ENCODE assay signal across 8 cellular contexts in genomic region chr3:23865595-23866396, GRCh38. TPM values are rescaled to one million over a fixed set of nuclear protein-coding genes. Genes with fewer than 3 reads are reported as not detected.
A peak's percentile ranks its signal among the peaks of the same experiment; 100 is the strongest.
DNase-seq lines count a peak whose midpoint lies in the region; ATAC-seq, FAIRE-seq and TF ChIP-seq lines count a peak whose summit lies in the region.

No MANE protein-coding gene starts in this region.

- CTCF ChIA-PET in HepG2 (lab: Yijun Ruan, JAX; ENCODE audit: low intra/inter-chr PET ratio, low total read pairs) = no interaction called here

- TF ChIP-seq CTCF in HepG2 (CRISPR knock-in tag; IDR thresholded peaks at IDR 0.05) = no peak

- in situ Hi-C loops in HepG2 (cut with HindIII; ENCODE audit: extremely low pct_ligation_motif_present, low pct_unique_long_range_greater_than_20kb) = no loop called here

- FAIRE-seq in HepG2 (lab: Jason Lieb, UNC) = no peak

- peaks cover 18% of the 10 kb centered on the region for H4K20me1 ChIP-seq in HepG2 (ENCODE audit: insufficient read depth, low read length)

- H3K79me2 ChIP-seq in HepG2 (ENCODE audit: insufficient read depth, low read length) = peaks cover 24% of the 10 kb centered on the region

- no peak overlapping the region; the same call in 1 of the 2 replicates for H3K4me2 ChIP-seq in HepG2 (ENCODE audit: low read depth, low read length)

- peak; percentile 80 for ATAC-seq in GM19438 (IDR thresholded peaks at IDR 0.05; ENCODE audit: low read depth, unreplicated experiment)
- peak; percentile 93 for ATAC-seq in HG03342 (IDR thresholded peaks at IDR 0.05; ENCODE audit: unreplicated experiment)
- peak; percentile 84 for ATAC-seq in HepG2

- H3K36me3 ChIP-seq in HepG2 (replicated peaks in 1 of 2; ENCODE audit: control insufficient read depth in 1 of 2, insufficient read depth in 2 of 2, low read length in 2 of 2) = peaks cover 0 to 7% of the 10 kb centered on the region in 2 experiments; a peak in 2 of 5 replicates

- WGBS in HepG2 (ENCODE audit: low lambda C conversion rate) = 73% methylated on average over 6 of the region's 6 CpGs

- peak; percentile 89 for DNase-seq in Ammon's horn (ENCODE audit: low spot score)
- peak in 35 of 58 donors; percentile 10 to 63 (median 29) for DNase-seq in anterior cingulate cortex (lab: John Stamatoyannopoulos, UW)
- DNase-seq in HepG2 (ENCODE audit: low spot score) = peak; percentile 65
- DNase-seq in posterior vena cava (ENCODE audit: low spot score) = no peak
- DNase-seq in stimulated activated CD4-positive, alpha-beta T cell treated with anti-CD3 and anti-CD28 coated beads, Interleukin-2, amount 100 ng/mL, for 48 hours = no peak
- no peak for DNase-seq in ureter (ENCODE audit: low spot score)

- intact Hi-C loops in HepG2 (cut with micrococcal nuclease; ENCODE audit: unreplicated experiment) (no loop called here), posterior vena cava (cut with DNase I) (no loop called here)

- H2AFZ ChIP-seq in HepG2 (ENCODE audit: low read length) = no peak overlapping the region

- BruUV-seq in HepG2 (replicated peaks; lab: Mats Ljungman, UMichigan) = no TSS peak

- peak overlapping the region; percentile 30 for H3K27ac ChIP-seq in HepG2 (ENCODE audit: extremely low read length, insufficient read depth, low read length)

- POLR2A ChIA-PET in HepG2 (lab: Yijun Ruan, JAX) = interaction anchor here (1.4 kb wide), 1 partner anchor 51 kb away, joined by 5 read pairs; the partner anchor contains the start of genes NKIRAS1 and RPL15

- peaks cover 29% of the 10 kb centered on the region for H3K4me1 ChIP-seq in HepG2 (ENCODE audit: insufficient read depth, low read length)

- no peak overlapping the region for H3K9ac ChIP-seq in HepG2 (ENCODE audit: insufficient read depth, low read depth, low read length)

- no peaks in the 10 kb centered on the region for H3K9me3 ChIP-seq in HepG2 (ENCODE audit: low read length)

- H3K27me3 ChIP-seq in HepG2 (ENCODE audit: control insufficient read depth in 1 of 2, insufficient read depth in 2 of 2, low read length in 2 of 2) = no peaks in the 10 kb centered on the region

- no peak overlapping the region for H3K4me3 ChIP-seq in HepG2 (replicated peaks in 1 of 3; ENCODE audit: insufficient read depth in 1 of 3, low read depth in 2 of 3, low read length in 3 of 3)

- no peak for TF ChIP-seq EP300 in HepG2 (IDR thresholded peaks at IDR 0.05; ENCODE audit: low read depth in 2 of 2, low read length in 2 of 2)
- TF ChIP-seq EP300 in HepG2 (CRISPR knock-in tag; IDR thresholded peaks at IDR 0.05; ENCODE audit: borderline replicate concordance) = no peak

- no peak for TF ChIP-seq RAD21 in HepG2 (CRISPR knock-in tag; IDR thresholded peaks at IDR 0.05)

- no peak for TF ChIP-seq POLR2A in HepG2 (IDR thresholded peaks at IDR 0.05; ENCODE audit: insufficient read depth in 1 of 2, low read depth in 2 of 2, low read length in 2 of 2)

TF ChIP-seq in HepG2, 621 proteins besides CTCF, POLR2A, EP300 and RAD21 (continues in another document):
- TF ChIP-seq CREM (IDR thresholded peaks at IDR 0.05) (no peak), CREM (CRISPR knock-in tag; IDR thresholded peaks at IDR 0.05) (no peak), YEATS2 (CRISPR knock-in tag; IDR thresholded peaks at IDR 0.05; ENCODE audit: borderline replicate concordance) (no peak), CHCHD3 (CRISPR knock-in tag; IDR thresholded peaks at IDR 0.05) (no peak), ZNF687 (CRISPR knock-in tag; IDR thresholded peaks at IDR 0.05) (no peak)

RNA-seq across cellular contexts. Expression of gene NKIRAS1, which starts 51.0 kb away (rescaled TPM):
- 8.0 and 10.5 TPM in 2 replicates for total RNA-seq in HepG2 (2016; rRNA removed; fragmentation: Illumina TruSeq; extraction: Trizol)
- 6.8 and 7.5 TPM in 2 replicates for total RNA-seq in HepG2 (2016; cell fraction: cytosol; rRNA removed; fragmentation: Illumina TruSeq; extraction: Trizol; ENCODE audit: low read depth)
- 8.5 and 11.2 TPM in 2 replicates for total RNA-seq in HepG2 (2016; cell fraction: insoluble cytoplasmic fraction; rRNA removed; fragmentation: Illumina TruSeq; extraction: Trizol)
- total RNA-seq in HepG2 (2016; cell fraction: membrane; rRNA removed; fragmentation: Illumina TruSeq; extraction: Trizol) = 5.0 and 6.3 TPM in 2 replicates
- 6.0 and 7.0 TPM in 2 replicates for total RNA-seq in HepG2 (2016; cell fraction: nucleus; rRNA removed; fragmentation: Illumina TruSeq; extraction: Trizol)
- polyA plus RNA-seq in HepG2 (2011; rRNA removed) = 4.3 and 4.5 TPM in 2 replicates
- polyA plus RNA-seq in HepG2 (2011; cell fraction: cytosol; rRNA removed) = 2.3 and 4.0 TPM in 2 replicates
- polyA plus RNA-seq in HepG2 (2011; cell fraction: nucleus; rRNA removed) = 1.8 and 3.5 TPM in 2 replicates
- polyA plus RNA-seq in HepG2 (2012) = 6.4 and 6.7 TPM in 2 replicates
- 1.1 TPM in 2 replicates for polyA plus RNA-seq in HepG2 (2016; cell fraction: cytosol; fragmentation: Illumina TruSeq; extraction: Trizol; ENCODE audit: low read depth)
- polyA plus RNA-seq in HepG2 (2016; cell fraction: insoluble cytoplasmic fraction; fragmentation: Illumina TruSeq; extraction: Trizol; ENCODE audit: low read depth) = 10.4 and 12.6 TPM in 2 replicates
- 2.2 and 3.1 TPM in 2 replicates for polyA plus RNA-seq in HepG2 (2016; cell fraction: membrane; fragmentation: Illumina TruSeq; extraction: Trizol; ENCODE audit: low read depth)
- polyA plus RNA-seq in HepG2 (2016; cell fraction: nucleus; fragmentation: Illumina TruSeq; extraction: Trizol; ENCODE audit: insufficient read depth, low read depth) = 7.0 and 7.8 TPM in 2 replicates
- 2.0 and 2.2 TPM in 2 replicates for polyA minus RNA-seq in HepG2 (2011; rRNA and poly(A)+ RNA removed; ENCODE audit: low replicate concordance)
- 4.0 and 6.2 TPM in 2 replicates for polyA minus RNA-seq in HepG2 (2011; cell fraction: cytosol; rRNA and poly(A)+ RNA removed)
- 12.7 and 14.3 TPM in 2 replicates for polyA minus RNA-seq in HepG2 (2011; cell fraction: nucleus; rRNA and poly(A)+ RNA removed)
- 10 to 100 TPM; 12.6 to 15.1 TPM for total RNA-seq in posterior vena cava
- 4.9 TPM for total RNA-seq in ureter

RNA-seq across cellular contexts. Expression of gene RPL15, which starts 51.1 kb away (rescaled TPM):
- total RNA-seq in HepG2 (2016; rRNA removed; fragmentation: Illumina TruSeq; extraction: Trizol) = 1,297 and 1,763 TPM in 2 replicates
- 1,586 and 1,699 TPM in 2 replicates for total RNA-seq in HepG2 (2016; cell fraction: cytosol; rRNA removed; fragmentation: Illumina TruSeq; extraction: Trizol; ENCODE audit: low read depth)
- total RNA-seq in HepG2 (2016; cell fraction: insoluble cytoplasmic fraction; rRNA removed; fragmentation: Illumina TruSeq; extraction: Trizol) = 1,351 and 1,926 TPM in 2 replicates
- total RNA-seq in HepG2 (2016; cell fraction: membrane; rRNA removed; fragmentation: Illumina TruSeq; extraction: Trizol) = 3,254 and 3,418 TPM in 2 replicates
- 503 TPM in 2 replicates for total RNA-seq in HepG2 (2016; cell fraction: nucleus; rRNA removed; fragmentation: Illumina TruSeq; extraction: Trizol)
- 3,693 and 3,955 TPM in 2 replicates for polyA plus RNA-seq in HepG2 (2011; rRNA removed)
- polyA plus RNA-seq in HepG2 (2011; cell fraction: cytosol; rRNA removed) = 6,013 and 6,757 TPM in 2 replicates
- 1,196 and 1,371 TPM in 2 replicates for polyA plus RNA-seq in HepG2 (2011; cell fraction: nucleus; rRNA removed)
- polyA plus RNA-seq in HepG2 (2012) = 2,819 and 3,574 TPM in 2 replicates
- polyA plus RNA-seq in HepG2 (2016; cell fraction: cytosol; fragmentation: Illumina TruSeq; extraction: Trizol; ENCODE audit: low read depth) = 3,375 and 3,723 TPM in 2 replicates
- polyA plus RNA-seq in HepG2 (2016; cell fraction: insoluble cytoplasmic fraction; fragmentation: Illumina TruSeq; extraction: Trizol; ENCODE audit: low read depth) = 2,788 and 2,868 TPM in 2 replicates
- polyA plus RNA-seq in HepG2 (2016; cell fraction: membrane; fragmentation: Illumina TruSeq; extraction: Trizol; ENCODE audit: low read depth) = 4,974 and 5,217 TPM in 2 replicates
- 1,295 and 1,318 TPM in 2 replicates for polyA plus RNA-seq in HepG2 (2016; cell fraction: nucleus; fragmentation: Illumina TruSeq; extraction: Trizol; ENCODE audit: insufficient read depth, low read depth)
- polyA minus RNA-seq in HepG2 (2011; rRNA and poly(A)+ RNA removed; ENCODE audit: low replicate concordance) = 1,424 and 2,177 TPM in 2 replicates
- polyA minus RNA-seq in HepG2 (2011; cell fraction: cytosol; rRNA and poly(A)+ RNA removed) = 848 and 1,008 TPM in 2 replicates
- polyA minus RNA-seq in HepG2 (2011; cell fraction: nucleus; rRNA and poly(A)+ RNA removed) = 296 and 376 TPM in 2 replicates
- 1,000 to 10,000 TPM; 1,213 to 1,232 TPM for total RNA-seq in posterior vena cava
- 1,981 TPM for total RNA-seq in ureter

Comparison
In these comparisons a context has a peak if more than half of its experiments do, and no peak if none do; other contexts are left out.
1. DNase-seq: peak in Ammon's horn (single experiment), anterior cingulate cortex (35 of 58) and HepG2 (single experiment); none in posterior vena cava (single experiment), stimulated activated CD4-positive, alpha-beta T cell treated with anti-CD3 and anti-CD28 coated beads, Interleukin-2, amount 100 ng/mL, for 48 hours (0 of 2) and ureter (single experiment).
2. Peak in every context shown above with its lines, with median percentiles within 50 percentile points of each other: ATAC-seq.